Comparison of ENCODE assay signal across 9 cellular contexts in the genomic region with DNA sequence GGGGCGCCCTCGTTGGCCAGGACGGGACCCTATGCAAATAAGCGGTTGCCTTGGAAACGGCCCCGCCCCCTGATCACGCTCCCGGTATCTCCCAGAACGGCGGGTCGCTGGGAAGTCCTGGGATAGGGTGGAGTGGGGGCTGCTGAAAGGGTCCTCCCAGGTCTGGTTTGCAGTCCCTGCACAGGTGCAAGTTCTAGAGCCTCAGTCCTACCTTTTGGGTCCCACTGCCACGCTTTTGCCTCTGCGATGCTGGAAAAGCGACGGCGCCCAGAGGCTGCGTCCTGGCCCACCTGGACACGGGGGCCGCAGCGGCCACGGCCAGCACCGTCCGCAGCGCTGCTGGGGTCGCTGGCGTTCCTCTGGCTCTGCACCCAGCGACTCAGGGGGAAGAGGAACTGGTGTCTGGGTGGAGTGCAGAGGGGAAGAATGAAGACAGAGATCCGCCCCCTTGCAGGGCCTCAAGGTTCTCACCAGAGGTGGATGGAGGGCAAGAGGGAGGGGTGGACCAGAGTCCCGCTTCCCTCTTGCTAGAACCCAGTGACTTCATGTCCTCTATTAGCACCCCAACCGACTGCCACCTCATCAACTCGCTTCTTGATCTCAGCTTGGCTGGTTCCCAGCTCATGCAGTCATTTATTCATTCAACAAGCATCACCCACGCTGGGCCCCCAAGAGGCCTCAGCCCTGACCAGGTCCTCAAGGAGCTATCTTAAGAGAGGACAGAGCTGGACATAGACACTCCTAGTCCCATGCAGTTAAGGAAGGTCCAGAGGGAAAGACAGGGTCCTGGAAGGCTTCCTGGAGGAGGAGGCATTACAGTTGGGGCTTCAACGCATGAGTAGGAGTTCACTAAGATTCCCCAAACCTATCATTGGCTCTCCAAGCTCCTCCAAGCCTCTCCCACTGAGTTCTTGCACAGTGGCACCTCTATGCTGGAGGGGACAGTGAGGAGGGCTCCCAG. TPM values are rescaled to one million over a fixed set of nuclear protein-coding genes. Genes with fewer than 3 reads are reported as not detected.
DNase-seq lines count a peak whose midpoint lies in the region; FAIRE-seq and TF ChIP-seq lines count a peak whose summit lies in the region.
"Had no signal": no experiment of that assay in that cellular context is flagged by ENCODE, and none has a peak within 500 bp of the region (broad histone marks: within the 10 kb centered on the region; RNA-seq: fewer than 3 reads in every experiment).

A gene (minus strand): TSS at position 381 of the 961 bp plus-strand sequence. CDS start 659 bp downstream, outside the sequence.

- DNase-seq in GM18507 (ENCODE audit: extremely low spot score, insufficient read length, low read depth) (no peak), OCI-LY7 (ENCODE audit: low spot score) (peak; percentile 77), left ventricle myocardium inferior (peak; percentile 46), retina (peak; percentile 39), COLO829 (ENCODE audit: low spot score) (no peak), NCI-H1694 (lab: John Stamatoyannopoulos, UW) (no peak), putamen (ENCODE audit: low spot score) (no peak)
- no peak for DNase-seq in stimulated activated CD4-positive, alpha-beta T cell treated with anti-CD3 and anti-CD28 coated beads, Interleukin-4, amount 100 ng/mL, for 1 hour
- DNase-seq: WERI-Rb-1 had no signal

- H3K27ac ChIP-seq in OCI-LY7 (ENCODE audit: low read depth, low read length, poor library complexity, severe bottlenecking) = no peak within 1 kb of the TSS
- peak within 1 kb of the TSS; percentile 51 for H3K27ac ChIP-seq in left ventricle myocardium inferior (replicated peaks)
- H3K27ac ChIP-seq: WERI-Rb-1 had no signal

- no peaks in the 10 kb centered on the region for H3K9me2 ChIP-seq in OCI-LY7 (ENCODE audit: insufficient read depth, low read length)

- FAIRE-seq in GM18507 (lab: Jason Lieb, UNC) = peak; percentile 75

- H4K20me1 ChIP-seq in OCI-LY7 (ENCODE audit: insufficient read depth, low read length) = no peaks in the 10 kb centered on the region

- H3K9me3 ChIP-seq in OCI-LY7 (ENCODE audit: low read length) (no peaks in the 10 kb centered on the region), left ventricle myocardium inferior (replicated peaks) (no peaks in the 10 kb centered on the region)

- peak within 1 kb of the TSS; percentile 42; the same call in 1 of the 2 replicates for H2AFZ ChIP-seq in OCI-LY7 (ENCODE audit: low read length)

- peaks cover 23% of the 10 kb centered on the region for H3K27me3 ChIP-seq in left ventricle myocardium inferior (ENCODE audit: low read depth)

- H3K36me3 ChIP-seq in OCI-LY7 (ENCODE audit: insufficient read depth, low read length) (no peaks in the 10 kb centered on the region), left ventricle myocardium inferior (no peaks in the 10 kb centered on the region)
- H3K36me3 ChIP-seq: WERI-Rb-1 had no signal

- peaks cover 57% of the 10 kb centered on the region for H3K4me1 ChIP-seq in OCI-LY7 (ENCODE audit: insufficient read depth, low read length, poor library complexity, severe bottlenecking)
- peaks cover 24% of the 10 kb centered on the region for H3K4me1 ChIP-seq in left ventricle myocardium inferior

- H3K4me3 ChIP-seq in OCI-LY7 (ENCODE audit: low read depth, low read length, poor library complexity, severe bottlenecking) (peak within 1 kb of the TSS; percentile 66), left ventricle myocardium inferior (peak within 1 kb of the TSS; percentile 48)

- POLR2A ChIA-PET in OCI-LY7 (lab: Charles Lee) = no interaction called here

- BruUV-seq in OCI-LY7 (replicated peaks; lab: Mats Ljungman, UMichigan) = no TSS peak

- H3K79me2 ChIP-seq in OCI-LY7 (ENCODE audit: insufficient read depth, low read depth, low read length) = no peaks in the 10 kb centered on the region

- TF ChIP-seq CTCF in OCI-LY7 (conservative IDR thresholded peaks at IDR 0.05; ENCODE audit: low read length) (no peak; the same call in 1 of the 2 replicates), left ventricle myocardium inferior (IDR thresholded peaks at IDR 0.05; ENCODE audit: borderline replicate concordance) (no peak)

- intact Hi-C loops in OCI-LY7 (cut with micrococcal nuclease; ENCODE audit: unreplicated experiment) = no loop called here
- intact Hi-C loops in left ventricle myocardium inferior (cut with micrococcal nuclease) = no loop called here

- CTCF ChIA-PET in OCI-LY7 (lab: Charles Lee; ENCODE audit: unreplicated experiment) = interaction anchor here (0.5 to 1.0 kb wide), 3 partner anchors 10 to 97 kb away, joined by 3 to 27 read pairs (median 3); no protein-coding TSS in a partner anchor

- H3K4me2 ChIP-seq in OCI-LY7 (ENCODE audit: low read length) = peak within 1 kb of the TSS; percentile 91

RNA-seq across cellular contexts. Expression of the gene that starts here (rescaled TPM):
- 0.49 and 0.98 TPM in 2 replicates for total RNA-seq in OCI-LY7 (2014; rRNA removed; shearing (Covaris generic))
- 3.2 and 4.1 TPM in 2 replicates for total RNA-seq in OCI-LY7 (2022)
- 2.4 TPM for total RNA-seq in left ventricle myocardium inferior

Comparison
In these comparisons a context has a peak if more than half of its experiments do, and no peak if none do; other contexts are left out.
1. DNase-seq: peak in OCI-LY7 (single experiment), left ventricle myocardium inferior (single experiment) and retina (single experiment); none in GM18507 (single experiment), COLO829 (single experiment), NCI-H1694 (single experiment), stimulated activated CD4-positive, alpha-beta T cell treated with anti-CD3 and anti-CD28 coated beads, Interleukin-4, amount 100 ng/mL, for 1 hour (single experiment) and putamen (single experiment).